ENCODE assay signal across 37 cellular contexts in the genomic region with DNA sequence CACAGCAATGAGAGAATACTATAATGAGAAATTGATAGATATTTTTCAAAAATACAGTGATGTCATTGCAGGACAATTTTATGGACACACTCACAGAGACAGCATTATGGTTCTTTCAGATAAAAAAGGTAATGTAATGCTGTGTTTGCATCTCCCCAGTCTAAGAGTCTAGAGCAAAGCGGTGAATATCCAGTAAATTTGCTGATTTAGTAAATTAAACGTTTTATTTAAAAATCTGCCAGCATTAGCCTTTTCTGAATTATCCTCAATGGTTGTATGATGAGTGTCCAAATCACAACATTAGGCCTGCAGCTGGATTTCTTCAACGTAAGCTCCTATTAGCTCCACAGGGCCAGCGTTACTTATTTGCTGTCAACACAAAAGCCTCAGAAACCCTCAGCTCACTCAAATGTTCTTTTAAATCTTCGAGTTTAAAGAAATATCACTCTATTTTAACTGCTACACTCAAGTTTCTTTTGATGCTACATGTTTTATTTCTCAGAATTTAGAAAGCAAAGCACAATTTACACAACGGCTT. TPM values are rescaled to one million over a fixed set of nuclear protein-coding genes. Genes with fewer than 3 reads are reported as not detected.
"Had no signal": no experiment of that assay in that cellular context is flagged by ENCODE, and none has a peak within 500 bp of the region (broad histone marks: within the 10 kb centered on the region; RNA-seq: fewer than 3 reads in every experiment).

No MANE protein-coding gene starts in this region.

- H3K4me3 ChIP-seq: heart right ventricle, lung, pancreas, prostate gland, sigmoid colon, thoracic aorta had no signal

- H3K27me3 ChIP-seq: brain microvascular endothelial cell, heart right ventricle, pancreas, sigmoid colon had no signal

- FAIRE-seq: astrocyte, endothelial cell of umbilical vein, pancreas, small intestine had no signal

- H3K36me3 ChIP-seq: brain microvascular endothelial cell, prostate gland, thoracic aorta had no signal

- H3K9me3 Mint-ChIP-seq: activated CD4-positive, alpha-beta memory T cell treated with anti-CD3 and anti-CD28 coated beads for 36 hours; activated CD4-positive, alpha-beta T cell treated with anti-CD3 and anti-CD28 coated beads, Interleukin-2, amount 10 ng/mL, durations not matched to agents 24 days and 14 days; activated naive CD4-positive, alpha-beta T cell treated with anti-CD3 and anti-CD28 coated beads, Interleukin-2, amount 10 ng/mL, durations not matched to agents 7 days and 5 days; activated naive CD8-positive, alpha-beta T cell treated with anti-CD3 and anti-CD28 coated beads, Interleukin-2, amount 10 ng/mL, durations not matched to agents 7 days and 5 days; activated T-helper 1 cell treated with anti-CD3 and anti-CD28 coated beads, Interleukin-12 subunit alpha, Interleukin-12 subunit beta, Interleukin-2, Interleukin-4 antibody, amounts not matched to agents 30 ng/mL and 10 ng/mL and 1 ng/mL, durations not matched to agents 14 hours and 24 hours and 36 hours; effector memory CD8-positive, alpha-beta T cell; neural crest cell; stimulated activated effector memory CD8-positive, alpha-beta T cell treated with anti-CD3 and anti-CD28 coated beads, Interleukin-12 subunit alpha, Interleukin-12 subunit beta, amount 100 ng/mL, for 72 hours; stimulated activated naive CD8-positive, alpha-beta T cell treated with anti-CD3 and anti-CD28 coated beads, Interleukin-15, Interleukin-2, amounts not matched to agents 100 ng/mL and 50 ng/mL, for 24 hours had no signal

- H3K36me3 Mint-ChIP-seq: activated CD4-positive, alpha-beta memory T cell treated with anti-CD3 and anti-CD28 coated beads for 36 hours; activated naive CD4-positive, alpha-beta T cell treated with anti-CD3 and anti-CD28 coated beads, Interleukin-2, amount 10 ng/mL, durations not matched to agents 7 days and 5 days; activated naive CD8-positive, alpha-beta T cell treated with anti-CD3 and anti-CD28 coated beads, Interleukin-2, amount 10 ng/mL, durations not matched to agents 7 days and 5 days; stimulated activated effector memory CD8-positive, alpha-beta T cell treated with anti-CD3 and anti-CD28 coated beads, Interleukin-12 subunit alpha, Interleukin-12 subunit beta, amount 100 ng/mL, for 72 hours had no signal

- ATAC-seq: effector memory CD8-positive, alpha-beta T cell; pancreas; stimulated activated effector memory CD8-positive, alpha-beta T cell treated with anti-CD3 and anti-CD28 coated beads, Interleukin-12 subunit alpha, Interleukin-12 subunit beta, amount 100 ng/mL, for 72 hours had no signal

- DNase-seq: activated CD4-positive, alpha-beta memory T cell treated with anti-CD3 and anti-CD28 coated beads for 36 hours; activated CD4-positive, alpha-beta T cell treated with anti-CD3 and anti-CD28 coated beads, Interleukin-2, amount 10 ng/mL, durations not matched to agents 24 days and 14 days; activated CD4-positive, CD25-positive, alpha-beta regulatory T cell treated with anti-CD3 and anti-CD28 coated beads, Interleukin-2, amount 50 U/mL, for 72 hours; activated CD8-positive, alpha-beta memory T cell treated with anti-CD3 and anti-CD28 coated beads, Interleukin-2, amount 50 U/mL, for 4 hours; activated gamma-delta T cell; activated naive CD4-positive, alpha-beta T cell treated with anti-CD3 and anti-CD28 coated beads, Interleukin-2, amount 10 ng/mL, durations not matched to agents 7 days and 5 days; activated naive CD8-positive, alpha-beta T cell treated with anti-CD3 and anti-CD28 coated beads, Interleukin-2, amount 10 ng/mL, durations not matched to agents 7 days and 5 days; activated T-cell treated with anti-CD3 and anti-CD28 coated beads, Interleukin-2, amount 50 U/mL, for 1 hour; amniotic stem cell; brain microvascular endothelial cell; caudate nucleus; cortex of kidney; effector memory CD8-positive, alpha-beta T cell; foreskin fibroblast; heart right ventricle; nucleus accumbens; pancreas; retina; sigmoid colon; small intestine; stimulated activated CD4-positive, alpha-beta T cell treated with anti-CD3 and anti-CD28 coated beads, Interleukin-4, amount 100 ng/mL, for 24 hours; T-helper 2 cell had no signal

- H3K27ac Mint-ChIP-seq: activated CD4-positive, alpha-beta memory T cell treated with anti-CD3 and anti-CD28 coated beads for 36 hours; activated CD4-positive, alpha-beta T cell treated with anti-CD3 and anti-CD28 coated beads, Interleukin-2, amount 10 ng/mL, durations not matched to agents 24 days and 14 days; activated naive CD4-positive, alpha-beta T cell treated with anti-CD3 and anti-CD28 coated beads, Interleukin-2, amount 10 ng/mL, durations not matched to agents 7 days and 5 days; activated naive CD8-positive, alpha-beta T cell treated with anti-CD3 and anti-CD28 coated beads, Interleukin-2, amount 10 ng/mL, durations not matched to agents 7 days and 5 days; activated T-helper 1 cell treated with anti-CD3 and anti-CD28 coated beads, Interleukin-12 subunit alpha, Interleukin-12 subunit beta, Interleukin-2, Interleukin-4 antibody, amounts not matched to agents 30 ng/mL and 10 ng/mL and 1 ng/mL, durations not matched to agents 14 hours and 24 hours and 36 hours; effector memory CD8-positive, alpha-beta T cell; stimulated activated effector memory CD8-positive, alpha-beta T cell treated with anti-CD3 and anti-CD28 coated beads, Interleukin-12 subunit alpha, Interleukin-12 subunit beta, amount 100 ng/mL, for 72 hours; stimulated activated naive CD8-positive, alpha-beta T cell treated with anti-CD3 and anti-CD28 coated beads, Interleukin-15, Interleukin-2, amounts not matched to agents 100 ng/mL and 50 ng/mL, for 24 hours had no signal

- H3K27ac ChIP-seq: brain microvascular endothelial cell, heart right ventricle, pancreas, prostate gland, sigmoid colon, thoracic aorta had no signal

- H3K9me3 ChIP-seq: heart right ventricle, pancreas, prostate gland, sigmoid colon, thoracic aorta had no signal

- H3K4me3 Mint-ChIP-seq: activated CD4-positive, alpha-beta memory T cell treated with anti-CD3 and anti-CD28 coated beads for 36 hours; activated CD4-positive, alpha-beta T cell treated with anti-CD3 and anti-CD28 coated beads, Interleukin-2, amount 10 ng/mL, durations not matched to agents 24 days and 14 days; activated naive CD4-positive, alpha-beta T cell treated with anti-CD3 and anti-CD28 coated beads, Interleukin-2, amount 10 ng/mL, durations not matched to agents 7 days and 5 days; activated naive CD8-positive, alpha-beta T cell treated with anti-CD3 and anti-CD28 coated beads, Interleukin-2, amount 10 ng/mL, durations not matched to agents 7 days and 5 days; activated T-helper 1 cell treated with anti-CD3 and anti-CD28 coated beads, Interleukin-12 subunit alpha, Interleukin-12 subunit beta, Interleukin-2, Interleukin-4 antibody, amounts not matched to agents 30 ng/mL and 10 ng/mL and 1 ng/mL, durations not matched to agents 14 hours and 24 hours and 36 hours; effector memory CD8-positive, alpha-beta T cell; neural crest cell; stimulated activated effector memory CD8-positive, alpha-beta T cell treated with anti-CD3 and anti-CD28 coated beads, Interleukin-12 subunit alpha, Interleukin-12 subunit beta, amount 100 ng/mL, for 72 hours; stimulated activated naive CD8-positive, alpha-beta T cell treated with anti-CD3 and anti-CD28 coated beads, Interleukin-15, Interleukin-2, amounts not matched to agents 100 ng/mL and 50 ng/mL, for 24 hours had no signal

- H3K4me1 Mint-ChIP-seq: activated CD4-positive, alpha-beta T cell treated with anti-CD3 and anti-CD28 coated beads, Interleukin-2, amount 10 ng/mL, durations not matched to agents 24 days and 14 days; activated naive CD4-positive, alpha-beta T cell treated with anti-CD3 and anti-CD28 coated beads, Interleukin-2, amount 10 ng/mL, durations not matched to agents 7 days and 5 days; activated naive CD8-positive, alpha-beta T cell treated with anti-CD3 and anti-CD28 coated beads, Interleukin-2, amount 10 ng/mL, durations not matched to agents 7 days and 5 days; stimulated activated effector memory CD8-positive, alpha-beta T cell treated with anti-CD3 and anti-CD28 coated beads, Interleukin-12 subunit alpha, Interleukin-12 subunit beta, amount 100 ng/mL, for 72 hours had no signal

- H3K27me3 Mint-ChIP-seq: activated CD4-positive, alpha-beta memory T cell treated with anti-CD3 and anti-CD28 coated beads for 36 hours; activated CD4-positive, alpha-beta T cell treated with anti-CD3 and anti-CD28 coated beads, Interleukin-2, amount 10 ng/mL, durations not matched to agents 24 days and 14 days; activated naive CD4-positive, alpha-beta T cell treated with anti-CD3 and anti-CD28 coated beads, Interleukin-2, amount 10 ng/mL, durations not matched to agents 7 days and 5 days; effector memory CD8-positive, alpha-beta T cell had no signal

- H3K4me1 ChIP-seq: heart right ventricle, prostate gland, sigmoid colon had no signal

RNA-seq across cellular contexts. Expression of gene FABP7, which starts 25.5 kb away (rescaled TPM):
- total RNA-seq: activated CD4-positive, alpha-beta memory T cell treated with anti-CD3 and anti-CD28 coated beads for 36 hours; activated CD4-positive, alpha-beta T cell treated with anti-CD3 and anti-CD28 coated beads, Interleukin-2, amount 10 ng/mL, durations not matched to agents 24 days and 14 days; activated CD8-positive, alpha-beta memory T cell treated with anti-CD3 and anti-CD28 coated beads for 36 hours; activated naive CD8-positive, alpha-beta T cell treated with anti-CD3 and anti-CD28 coated beads, Interleukin-2, amount 10 ng/mL, durations not matched to agents 7 days and 5 days; activated T-helper 1 cell treated with anti-CD3 and anti-CD28 coated beads, Interleukin-12 subunit alpha, Interleukin-12 subunit beta, Interleukin-2, Interleukin-4 antibody, amounts not matched to agents 30 ng/mL and 10 ng/mL and 1 ng/mL, durations not matched to agents 14 hours and 24 hours and 36 hours; chondrocyte; endothelial cell of umbilical vein; heart right ventricle; mesenteric fat pad; mucosa of gallbladder; pancreas; prostate gland; sigmoid colon; subcutaneous adipose tissue; thoracic aorta; ureter had no signal
- polyA plus RNA-seq: endothelial cell of umbilical vein, pancreas, sigmoid colon had no signal
